9 cellular contexts compared by ENCODE assay signal in genomic region chr2:36352024-36352398, GRCh38. TPM values are rescaled to one million over a fixed set of nuclear protein-coding genes. Genes with fewer than 3 reads are reported as not detected.
A peak's percentile ranks its signal among the peaks of the same experiment; 100 is the strongest.
DNase-seq lines count a peak whose midpoint lies in the region; ATAC-seq, FAIRE-seq and TF ChIP-seq lines count a peak whose summit lies in the region.
"Had no signal": no experiment of that assay in that cellular context is flagged by ENCODE, and none has a peak within 500 bp of the region (broad histone marks: within the 10 kb centered on the region; RNA-seq: fewer than 3 reads in every experiment).

No MANE protein-coding gene starts in this region.

- H3K4me1 Mint-ChIP-seq in mesothelial cell of epicardium: peaks cover 25% of the 10 kb centered on the region

- TF ChIP-seq CTCF in GM12864 (IDR thresholded peaks at IDR 0.05; ENCODE audit: low read depth, low read length, missing control alignments): peak; percentile 61
- peak; percentile 57 for TF ChIP-seq CTCF in bronchial epithelial cell (IDR thresholded peaks at IDR 0.05; ENCODE audit: insufficient read depth, low read length, severe bottlenecking)
- TF ChIP-seq CTCF in mesothelial cell of epicardium (IDR thresholded peaks at IDR 0.05; ENCODE audit: unreplicated experiment): peak; percentile 74

- in situ Hi-C loops in ACHN (cut with HindIII; ENCODE audit: low pct_ligation_motif_present, low pct_unique_long_range_greater_than_20kb, low sequenced_read_pairs): no loop called here

- H3K36me3 ChIP-seq in bronchial epithelial cell (ENCODE audit: control insufficient read depth, insufficient read depth, low read length): no peaks in the 10 kb centered on the region

- no peak for ATAC-seq in HG03457 (IDR thresholded peaks at IDR 0.05; ENCODE audit: unreplicated experiment)

- FAIRE-seq in bronchial epithelial cell (lab: Jason Lieb, UNC): no peak

- no peak overlapping the region for H3K27ac Mint-ChIP-seq in mesothelial cell of epicardium

- no peaks in the 10 kb centered on the region for H3K9me3 Mint-ChIP-seq in mesothelial cell of epicardium
- H3K9me3 Mint-ChIP-seq: central memory CD8-positive, alpha-beta T cell had no signal

- intact Hi-C loops in posterior cingulate gyrus (cut with DNase I): loop anchor here (5.0 kb wide), 1 partner anchor 435 kb away; no protein-coding TSS in a partner anchor

- H3K27me3 ChIP-seq in bronchial epithelial cell (ENCODE audit: control insufficient read depth, insufficient read depth, low read length): no peaks in the 10 kb centered on the region

- H3K4me3 Mint-ChIP-seq in mesothelial cell of epicardium: no peak overlapping the region
- H3K4me3 Mint-ChIP-seq: central memory CD8-positive, alpha-beta T cell had no signal

- DNase-seq in ACHN: peak; percentile 80
- DNase-seq in GM12864 (ENCODE audit: low read depth): peak; percentile 10
- DNase-seq in NCI-H460 (ENCODE audit: extremely low read depth, low read depth): peak; percentile 60
- peak; percentile 59 for DNase-seq in bronchial epithelial cell (ENCODE audit: low read depth)
- no peak for DNase-seq in mesothelial cell of epicardium (ENCODE audit: low spot score in 2 of 2, unreplicated experiment in 2 of 2)
- no peak for DNase-seq in ureter (ENCODE audit: low spot score)
- DNase-seq in posterior cingulate gyrus: no peak

- no peaks in the 10 kb centered on the region for H3K36me3 Mint-ChIP-seq in mesothelial cell of epicardium

- no peaks in the 10 kb centered on the region for H3K27me3 Mint-ChIP-seq in mesothelial cell of epicardium (ENCODE audit: low read depth)

- H3K4me3 ChIP-seq in GM12864 (ENCODE audit: low read depth, low read length) (no peak overlapping the region), bronchial epithelial cell (ENCODE audit: low read depth, low read length) (no peak overlapping the region)

RNA-seq across cellular contexts. Expression of gene CRIM1, which starts 3.6 kb away (rescaled TPM):
- 115 and 117 TPM in 2 replicates for total RNA-seq in NCI-H460 (2014; rRNA removed; shearing (Covaris generic))
- 47.5 and 62.7 TPM in 2 replicates for polyA plus RNA-seq in NCI-H460 (2014; cell fraction: nucleus; rRNA removed)
- total RNA-seq in bronchial epithelial cell: 35.3 and 45.7 TPM in 2 replicates
- total RNA-seq in mesothelial cell of epicardium: 58.3 to 69.7 TPM (median 61.8 TPM) in 3 replicates
- 95.0 TPM for total RNA-seq in ureter

Comparison
In these comparisons a context has a peak if more than half of its experiments do, and no peak if none do; other contexts are left out.
1. DNase-seq: peak in ACHN (single experiment), GM12864 (single experiment), NCI-H460 (single experiment) and bronchial epithelial cell (single experiment); none in mesothelial cell of epicardium (0 of 2), ureter (single experiment) and posterior cingulate gyrus (0 of 10).
2. Peak in every context shown above with its lines, with median percentiles within 50 percentile points of each other: CTCF ChIP-seq.